15 cellular contexts compared by ENCODE assay signal in the genomic region with DNA sequence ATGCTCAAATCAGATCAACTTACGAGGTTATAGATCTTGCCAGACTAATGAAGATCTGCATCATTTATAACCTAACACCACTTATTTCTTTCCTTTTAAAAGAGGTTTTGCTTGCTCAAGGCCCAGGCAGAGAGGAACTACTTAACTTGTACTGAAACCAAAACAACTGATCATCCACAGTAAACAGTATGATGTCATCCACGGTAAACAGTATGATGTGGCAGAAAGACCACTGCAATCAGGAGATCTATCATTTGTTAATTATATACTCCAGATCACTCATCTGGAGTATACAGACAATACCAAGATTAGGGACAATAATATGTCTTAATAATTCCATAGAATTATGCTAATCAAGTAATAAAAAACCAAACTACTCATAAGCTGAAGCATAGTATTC.
DNase-seq lines count a peak whose midpoint lies in the region; ATAC-seq, FAIRE-seq and TF ChIP-seq lines count a peak whose summit lies in the region.
"Had no signal": no experiment of that assay in that cellular context is flagged by ENCODE, and none has a peak within 500 bp of the region (broad histone marks: within the 10 kb centered on the region; RNA-seq: fewer than 3 reads in every experiment).

No MANE protein-coding gene starts in this region.

- H3K79me2 ChIP-seq in astrocyte (ENCODE audit: insufficient read depth, low read length) = peaks cover 5% of the 10 kb centered on the region

- no peaks in the 10 kb centered on the region for H3K4me1 Mint-ChIP-seq in astrocyte (ENCODE audit: low read depth, unreplicated experiment)
- H3K4me1 Mint-ChIP-seq: activated naive CD8-positive, alpha-beta T cell treated with anti-CD3 and anti-CD28 coated beads for 36 hours; naive thymus-derived CD4-positive, alpha-beta T cell had no signal

- no peak overlapping the region for H3K18ac ChIP-seq in mesenchymal stem cell (ENCODE audit: low read depth in 1 of 2, low read length in 2 of 2)

- H3K36me3 ChIP-seq in astrocyte (ENCODE audit: insufficient read depth, low read length) (peaks cover 9% of the 10 kb centered on the region), mesenchymal stem cell (ENCODE audit: control insufficient read depth in 1 of 2, insufficient read depth in 2 of 2, low read depth in 1 of 2, low read length in 2 of 2) (peaks cover 0 to 25% of the 10 kb centered on the region in 2 experiments), pancreas (no peaks in the 10 kb centered on the region)

- H3K4me3 ChIP-seq in astrocyte (ENCODE audit: insufficient read depth, low read depth, low read length) (no peak overlapping the region), mesenchymal stem cell (ENCODE audit: insufficient read depth in 1 of 2, low read depth in 1 of 2, low read length in 2 of 2) (no peak overlapping the region), pancreas (no peak overlapping the region)

- no peak overlapping the region for H4K91ac ChIP-seq in mesenchymal stem cell (ENCODE audit: low read length)

- no peaks in the 10 kb centered on the region for H3K4me1 ChIP-seq in astrocyte (ENCODE audit: insufficient read depth, low read length)
- no peaks in the 10 kb centered on the region for H3K4me1 ChIP-seq in mesenchymal stem cell (ENCODE audit: control insufficient read depth, insufficient read depth, low read depth, low read length)
- H3K4me1 ChIP-seq in pancreas = no peaks in the 10 kb centered on the region

- ATAC-seq in pancreas = no peak
- ATAC-seq in GM19023 (IDR thresholded peaks at IDR 0.05; ENCODE audit: unreplicated experiment) = no peak
- ATAC-seq: naive thymus-derived CD4-positive, alpha-beta T cell had no signal

- no peak overlapping the region for H2BK12ac ChIP-seq in mesenchymal stem cell (ENCODE audit: low read length in 2 of 2)

- no peak overlapping the region for H2AK5ac ChIP-seq in mesenchymal stem cell (ENCODE audit: low read length, severe bottlenecking)

- H4K20me1 ChIP-seq in astrocyte (ENCODE audit: insufficient read depth, low read length) = no peaks in the 10 kb centered on the region

- H2BK5ac ChIP-seq in mesenchymal stem cell (ENCODE audit: low read depth, low read length, poor library complexity, severe bottlenecking) = no peak overlapping the region

- H3K27me3 ChIP-seq in astrocyte (ENCODE audit: insufficient read depth, low read length) = no peaks in the 10 kb centered on the region
- no peaks in the 10 kb centered on the region for H3K27me3 ChIP-seq in mesenchymal stem cell (ENCODE audit: control insufficient read depth in 1 of 2, insufficient read depth in 1 of 2, low read length in 2 of 2)
- H3K27me3 ChIP-seq in pancreas = no peaks in the 10 kb centered on the region

- no peaks in the 10 kb centered on the region for H3K9me3 Mint-ChIP-seq in astrocyte (ENCODE audit: unreplicated experiment)
- H3K9me3 Mint-ChIP-seq: activated naive CD8-positive, alpha-beta T cell treated with anti-CD3 and anti-CD28 coated beads for 36 hours; dendritic cell treated with granulocyte-macrophage colony-stimulating factor and Interleukin-4, amounts not matched to agents 40 ng/mL and 50 ng/mL, for 4 days; naive thymus-derived CD4-positive, alpha-beta T cell had no signal

- H3K9ac ChIP-seq in astrocyte (ENCODE audit: low read length) (peak overlapping the region; percentile 30), mesenchymal stem cell (ENCODE audit: low read length) (peak overlapping the region; percentile 49)

- H4K8ac ChIP-seq in mesenchymal stem cell (ENCODE audit: low read length) = no peak overlapping the region

- 95% methylated on average over 1 of the region's 2 CpGs for WGBS in mesenchymal stem cell
- WGBS in pancreas, 2 donors = 57 to 62% methylated on average over 2 of the region's 2 CpGs

- no peak overlapping the region for H3K14ac ChIP-seq in mesenchymal stem cell (ENCODE audit: low read length in 2 of 2)

- H3K4ac ChIP-seq in mesenchymal stem cell (ENCODE audit: low read depth in 1 of 2, low read length in 2 of 2) = no peak overlapping the region

- H3K79me1 ChIP-seq in mesenchymal stem cell (replicated peaks; ENCODE audit: low read length, poor library complexity, severe bottlenecking) = no peaks in the 10 kb centered on the region

- no peaks in the 10 kb centered on the region for H3K9me3 ChIP-seq in astrocyte (ENCODE audit: insufficient read depth, low read depth, low read length)
- no peaks in the 10 kb centered on the region for H3K9me3 ChIP-seq in mesenchymal stem cell (ENCODE audit: control insufficient read depth, low read length)
- no peaks in the 10 kb centered on the region for H3K9me3 ChIP-seq in pancreas

- no peaks in the 10 kb centered on the region for H3K27me3 Mint-ChIP-seq in astrocyte (ENCODE audit: low read depth, unreplicated experiment)
- H3K27me3 Mint-ChIP-seq: activated naive CD8-positive, alpha-beta T cell treated with anti-CD3 and anti-CD28 coated beads for 36 hours; dendritic cell treated with granulocyte-macrophage colony-stimulating factor and Interleukin-4, amounts not matched to agents 40 ng/mL and 50 ng/mL, for 4 days had no signal

- intact Hi-C loops in pancreas (cut with DNase I) = no loop called here

- no peak overlapping the region for H2BK15ac ChIP-seq in mesenchymal stem cell (ENCODE audit: low read depth, poor library complexity, severe bottlenecking)

- TF ChIP-seq CTCF in astrocyte (IDR thresholded peaks at IDR 0.05; ENCODE audit: insufficient read depth, low read depth, low read length) (no peak), pancreas (IDR thresholded peaks at IDR 0.05) (no peak)

- DNase-seq in ELR (ENCODE audit: low read depth) = peak; percentile 15
- DNase-seq in NCI-H2029 (lab: John Stamatoyannopoulos, UW) = peak; percentile 67
- DNase-seq in astrocyte (ENCODE audit: low read depth) = peak; percentile 12
- DNase-seq in mesenchymal stem cell = peak; percentile 40
- DNase-seq in pancreas = no peak
- no peak for DNase-seq in stimulated activated CD4-positive, alpha-beta T cell treated with anti-CD3 and anti-CD28 coated beads, Interleukin-4, amount 100 ng/mL, for 4 hours
- DNase-seq in SK-N-DZ (ENCODE audit: low spot score) = no peak
- DNase-seq: activated naive CD8-positive, alpha-beta T cell treated with anti-CD3 and anti-CD28 coated beads for 36 hours; activated T-cell treated with anti-CD3 and anti-CD28 coated beads for 4 hours; kidney glomerular epithelial cell; naive thymus-derived CD4-positive, alpha-beta T cell; NCI-H1436 had no signal

- H3K27ac Mint-ChIP-seq in astrocyte (ENCODE audit: unreplicated experiment) = no peak overlapping the region
- H3K27ac Mint-ChIP-seq: activated naive CD8-positive, alpha-beta T cell treated with anti-CD3 and anti-CD28 coated beads for 36 hours; dendritic cell treated with granulocyte-macrophage colony-stimulating factor and Interleukin-4, amounts not matched to agents 40 ng/mL and 50 ng/mL, for 4 days; naive thymus-derived CD4-positive, alpha-beta T cell had no signal

- H3K4me2 ChIP-seq in astrocyte (ENCODE audit: low read length) = peak overlapping the region; percentile 34
- H3K4me2 ChIP-seq in mesenchymal stem cell (ENCODE audit: low read length, poor library complexity, severe bottlenecking) = no peak overlapping the region

- H3K23ac ChIP-seq in mesenchymal stem cell (ENCODE audit: low read length in 2 of 2) = no peak overlapping the region

- no peak overlapping the region for H2BK120ac ChIP-seq in mesenchymal stem cell (ENCODE audit: low read depth, low read length)

- H3K27ac ChIP-seq in astrocyte (ENCODE audit: low read depth, low read length) (no peak overlapping the region), mesenchymal stem cell (ENCODE audit: low read length, poor library complexity, severe bottlenecking) (no peak overlapping the region), pancreas (no peak overlapping the region)

- peaks cover 4% of the 10 kb centered on the region for H3K36me3 Mint-ChIP-seq in astrocyte (ENCODE audit: low read depth, unreplicated experiment)
- H3K36me3 Mint-ChIP-seq: activated naive CD8-positive, alpha-beta T cell treated with anti-CD3 and anti-CD28 coated beads for 36 hours; naive thymus-derived CD4-positive, alpha-beta T cell had no signal

- H2AFZ ChIP-seq in astrocyte (ENCODE audit: low read depth, low read length) (no peak overlapping the region), mesenchymal stem cell (ENCODE audit: low read depth, low read length) (no peak overlapping the region)

- no peak for FAIRE-seq in astrocyte (lab: Jason Lieb, UNC)
- no peak for FAIRE-seq in pancreas (lab: Jason Lieb, UNC)
- FAIRE-seq: GM18507 had no signal

- no peak overlapping the region for H3K4me3 Mint-ChIP-seq in astrocyte (ENCODE audit: unreplicated experiment)
- H3K4me3 Mint-ChIP-seq: activated naive CD8-positive, alpha-beta T cell treated with anti-CD3 and anti-CD28 coated beads for 36 hours; dendritic cell treated with granulocyte-macrophage colony-stimulating factor and Interleukin-4, amounts not matched to agents 40 ng/mL and 50 ng/mL, for 4 days; naive thymus-derived CD4-positive, alpha-beta T cell had no signal

Comparison
In these comparisons a context has a peak if more than half of its experiments do, and no peak if none do; other contexts are left out.
1. DNase-seq: peak in ELR (single experiment), NCI-H2029 (single experiment), astrocyte (single experiment) and mesenchymal stem cell (single experiment); none in pancreas (0 of 6), stimulated activated CD4-positive, alpha-beta T cell treated with anti-CD3 and anti-CD28 coated beads, Interleukin-4, amount 100 ng/mL, for 4 hours (0 of 2) and SK-N-DZ (single experiment).